Comparison of ENCODE assay signal across 16 cellular contexts in genomic region chr6:149691201-149691600, GRCh38. TPM values are rescaled to one million over a fixed set of nuclear protein-coding genes. Genes with fewer than 3 reads are reported as not detected.
A peak's percentile ranks its signal among the peaks of the same experiment; 100 is the strongest.
DNase-seq lines count a peak whose midpoint lies in the region; ATAC-seq, FAIRE-seq and TF ChIP-seq lines count a peak whose summit lies in the region.
"Had no signal": no experiment of that assay in that cellular context is flagged by ENCODE, and none has a peak within 500 bp of the region (broad histone marks: within the 10 kb centered on the region; RNA-seq: fewer than 3 reads in every experiment).

No MANE protein-coding gene starts in this region.

- H3K36me3 ChIP-seq in HepG2 (replicated peaks in 1 of 2; ENCODE audit: control insufficient read depth in 1 of 2, insufficient read depth in 2 of 2, low read length in 2 of 2) (peaks cover 17 to 64% of the 10 kb centered on the region in 2 experiments), right lobe of liver (peaks cover 4 to 20% (median 9%) of the 10 kb centered on the region in 4 donors), endodermal cell (ENCODE audit: control insufficient read depth, insufficient read depth, low read length) (peaks cover 65% of the 10 kb centered on the region)
- H3K36me3 ChIP-seq in CD8-positive, alpha-beta T cell (ENCODE audit: insufficient read depth, low read length), result peaks cover 23% of the 10 kb centered on the region

- no peak overlapping the region for H3K4me3 Mint-ChIP-seq in CD8-positive, alpha-beta T cell
- H3K4me3 Mint-ChIP-seq in memory B cell (no peak overlapping the region), endodermal cell (no peak overlapping the region)
- H3K4me3 Mint-ChIP-seq: CD14-positive monocyte had no signal

- POLR2A ChIA-PET in HepG2 (lab: Yijun Ruan, JAX), result no interaction called here
- POLR2A ChIA-PET in CD8-positive, alpha-beta T cell (lab: Charles Lee), result no interaction called here

- H4K20me1 ChIP-seq in HepG2 (ENCODE audit: insufficient read depth, low read length), result no peaks in the 10 kb centered on the region

- H3K9me3 ChIP-seq in HepG2 (ENCODE audit: low read length), result no peaks in the 10 kb centered on the region
- H3K9me3 ChIP-seq in right lobe of liver, result no peaks in the 10 kb centered on the region
- no peaks in the 10 kb centered on the region for H3K9me3 ChIP-seq in CD8-positive, alpha-beta T cell (ENCODE audit: low read length)
- no peaks in the 10 kb centered on the region for H3K9me3 ChIP-seq in endodermal cell (ENCODE audit: control insufficient read depth, low read length)
- H3K9me3 ChIP-seq: BLaER1 had no signal

- WGBS in HepG2 (ENCODE audit: low lambda C conversion rate), result 95% methylated on average over 2 of the region's 2 CpGs
- 92% methylated on average over 2 of the region's 2 CpGs for WGBS in right lobe of liver (ENCODE audit: insufficient coverage, low coverage, low lambda C conversion rate, missing lambda C conversion rate)
- WGBS in endodermal cell (ENCODE audit: insufficient coverage in 1 of 2, insufficient read length in 1 of 2), 2 experiments, result 95 to 100% methylated on average over 1 to 2 of the region's 2 CpGs

- no peak for TF ChIP-seq EP300 in HepG2 (IDR thresholded peaks at IDR 0.05; ENCODE audit: low read depth in 2 of 2, low read length in 2 of 2)
- no peak for TF ChIP-seq EP300 in HepG2 (CRISPR knock-in tag; IDR thresholded peaks at IDR 0.05; ENCODE audit: borderline replicate concordance)

- in situ Hi-C loops in HepG2 (cut with HindIII; ENCODE audit: extremely low pct_ligation_motif_present, low pct_unique_long_range_greater_than_20kb), result no loop called here

- no peak for TF ChIP-seq RAD21 in HepG2 (CRISPR knock-in tag; IDR thresholded peaks at IDR 0.05)

- ATAC-seq in HepG2 (no peak), right lobe of liver (no peak), memory B cell (ENCODE audit: low read depth) (no peak), GM21526 (IDR thresholded peaks at IDR 0.05; ENCODE audit: low FRiP score, unreplicated experiment) (no peak), GM18505 (IDR thresholded peaks at IDR 0.05; ENCODE audit: unreplicated experiment) (no peak)
- no peak for ATAC-seq in CD8-positive, alpha-beta T cell

- CTCF ChIA-PET in HepG2 (lab: Yijun Ruan, JAX; ENCODE audit: low intra/inter-chr PET ratio, low total read pairs), result no interaction called here
- CTCF ChIA-PET in CD8-positive, alpha-beta T cell (lab: Charles Lee), result no interaction called here

- TF ChIP-seq POLR2A in HepG2 (IDR thresholded peaks at IDR 0.05; ENCODE audit: insufficient read depth in 1 of 2, low read depth in 2 of 2, low read length in 2 of 2) (no peak), right lobe of liver (IDR thresholded peaks at IDR 0.05) (no peak), GM18505 (IDR thresholded peaks at IDR 0.05; ENCODE audit: borderline replicate concordance, extremely low read depth, insufficient read depth, insufficient read length) (no peak)

- H3K4me2 ChIP-seq in HepG2 (ENCODE audit: low read depth, low read length), result no peak overlapping the region
- H3K4me2 ChIP-seq: BLaER1 had no signal

- DNase-seq in HepG2 (ENCODE audit: low spot score) (no peak), right lobe of liver (no peak), memory B cell (ENCODE audit: low spot score in 2 of 2) (no peak), endodermal cell (no peak)
- DNase-seq in CD8-positive, alpha-beta T cell, result no peak
- DNase-seq: 8988T, Calu3, DMS79 treated with DMSO at 0.1 percent for 48 hours, GF-D8, GM23248, HCEC 1CT had no signal

- FAIRE-seq in HepG2 (lab: Jason Lieb, UNC), result no peak
- FAIRE-seq: H54 had no signal

- no peaks in the 10 kb centered on the region for H3K27me3 Mint-ChIP-seq in CD8-positive, alpha-beta T cell (ENCODE audit: low read depth)
- H3K27me3 Mint-ChIP-seq in memory B cell (no peaks in the 10 kb centered on the region), endodermal cell (ENCODE audit: insufficient read depth) (no peaks in the 10 kb centered on the region)

- no peak overlapping the region for H2AFZ ChIP-seq in HepG2 (ENCODE audit: low read length)
- H2AFZ ChIP-seq: GM23248 had no signal

- H3K27ac ChIP-seq in HepG2 (ENCODE audit: extremely low read length, insufficient read depth, low read length) (no peak overlapping the region), right lobe of liver (no peak overlapping the region), endodermal cell (ENCODE audit: low read depth, low read length) (no peak overlapping the region)
- H3K27ac ChIP-seq in CD8-positive, alpha-beta T cell (ENCODE audit: low read depth, low read length), result no peak overlapping the region
- H3K27ac ChIP-seq: BLaER1, GM23248 had no signal

- intact Hi-C loops in HepG2 (cut with micrococcal nuclease; ENCODE audit: unreplicated experiment) (no loop called here), right lobe of liver (cut with DNase I) (no loop called here)
- intact Hi-C loops in CD8-positive, alpha-beta T cell (cut with DNase I, micrococcal nuclease), result no loop called here

- peaks cover 23% of the 10 kb centered on the region for H3K4me1 Mint-ChIP-seq in CD8-positive, alpha-beta T cell (ENCODE audit: low read depth)
- peaks cover 7% of the 10 kb centered on the region for H3K4me1 Mint-ChIP-seq in memory B cell
- H3K4me1 Mint-ChIP-seq in endodermal cell, result no peaks in the 10 kb centered on the region
- H3K4me1 Mint-ChIP-seq: CD14-positive monocyte had no signal

- H3K9ac ChIP-seq in HepG2 (ENCODE audit: insufficient read depth, low read depth, low read length) (no peak overlapping the region), endodermal cell (ENCODE audit: extremely low read depth, low read length, poor library complexity, severe bottlenecking) (no peak overlapping the region)
- H3K9ac ChIP-seq: BLaER1, GM23248 had no signal

- peak overlapping the region; percentile 6 for H3K27ac Mint-ChIP-seq in CD8-positive, alpha-beta T cell
- H3K27ac Mint-ChIP-seq in memory B cell, result peak overlapping the region; percentile 23
- H3K27ac Mint-ChIP-seq in endodermal cell, result no peak overlapping the region

- H3K27me3 ChIP-seq in HepG2 (ENCODE audit: control insufficient read depth in 1 of 2, insufficient read depth in 2 of 2, low read length in 2 of 2) (no peaks in the 10 kb centered on the region), right lobe of liver (no peaks in the 10 kb centered on the region), endodermal cell (ENCODE audit: control insufficient read depth, insufficient read depth, low read length, poor library complexity, severe bottlenecking) (no peaks in the 10 kb centered on the region)
- H3K27me3 ChIP-seq in CD8-positive, alpha-beta T cell (ENCODE audit: insufficient read depth, low read length), result no peaks in the 10 kb centered on the region
- H3K27me3 ChIP-seq: BLaER1 had no signal

- peaks cover 3% of the 10 kb centered on the region for H3K79me2 ChIP-seq in HepG2 (ENCODE audit: insufficient read depth, low read length)

- no TSS peak for BruUV-seq in HepG2 (replicated peaks; lab: Mats Ljungman, UMichigan)

- no peaks in the 10 kb centered on the region for H3K9me3 Mint-ChIP-seq in CD8-positive, alpha-beta T cell
- H3K9me3 Mint-ChIP-seq in memory B cell (no peaks in the 10 kb centered on the region), endodermal cell (no peaks in the 10 kb centered on the region)

- H3K36me3 Mint-ChIP-seq in CD8-positive, alpha-beta T cell, result peaks cover 57% of the 10 kb centered on the region
- H3K36me3 Mint-ChIP-seq in memory B cell (peaks cover 23% of the 10 kb centered on the region), endodermal cell (ENCODE audit: low read depth) (peaks cover 58% of the 10 kb centered on the region)

- H3K4me1 ChIP-seq in HepG2 (ENCODE audit: insufficient read depth, low read length) (no peaks in the 10 kb centered on the region), right lobe of liver (no peaks in the 10 kb centered on the region), endodermal cell (ENCODE audit: control insufficient read depth, insufficient read depth, low read length) (no peaks in the 10 kb centered on the region)
- no peaks in the 10 kb centered on the region for H3K4me1 ChIP-seq in CD8-positive, alpha-beta T cell (ENCODE audit: insufficient read depth, low read length)
- H3K4me1 ChIP-seq: BLaER1 had no signal

- H3K4me3 ChIP-seq in HepG2 (replicated peaks in 1 of 3; ENCODE audit: insufficient read depth in 1 of 3, low read depth in 2 of 3, low read length in 3 of 3) (no peak overlapping the region), right lobe of liver (no peak overlapping the region), endodermal cell (ENCODE audit: low read length) (no peak overlapping the region)
- H3K4me3 ChIP-seq in CD8-positive, alpha-beta T cell (ENCODE audit: low read depth, low read length), result no peak overlapping the region
- H3K4me3 ChIP-seq: BLaER1, GM23248 had no signal

- no peak for TF ChIP-seq CTCF in HepG2 (CRISPR knock-in tag; IDR thresholded peaks at IDR 0.05)
- no peak for TF ChIP-seq CTCF in right lobe of liver (IDR thresholded peaks at IDR 0.05)
- TF ChIP-seq CTCF in CD8-positive, alpha-beta T cell (IDR thresholded peaks at IDR 0.05), result no peak
- TF ChIP-seq CTCF in endodermal cell (conservative IDR thresholded peaks at IDR 0.05), result no peak

RNA-seq across cellular contexts. Expression of gene LATS1, which starts 26.7 kb away (rescaled TPM):
- total RNA-seq in HepG2 (2016; rRNA removed; fragmentation: Illumina TruSeq; extraction: Trizol) (12.6 and 16.4 TPM in 2 replicates), right lobe of liver (10 to 100 TPM in 5 of 6 experiments, 1 to 10 TPM in 1; 9.5 to 16.6 (median 10.9) TPM), endodermal cell (10 to 100 TPM; 33.7 to 34.7 TPM)
- 8.1 and 10.9 TPM in 2 replicates for total RNA-seq in HepG2 (2016; cell fraction: cytosol; rRNA removed; fragmentation: Illumina TruSeq; extraction: Trizol; ENCODE audit: low read depth)
- 12.6 and 15.5 TPM in 2 replicates for total RNA-seq in HepG2 (2016; cell fraction: insoluble cytoplasmic fraction; rRNA removed; fragmentation: Illumina TruSeq; extraction: Trizol)
- 11.0 and 12.1 TPM in 2 replicates for total RNA-seq in HepG2 (2016; cell fraction: membrane; rRNA removed; fragmentation: Illumina TruSeq; extraction: Trizol)
- 16.5 and 18.6 TPM in 2 replicates for total RNA-seq in HepG2 (2016; cell fraction: nucleus; rRNA removed; fragmentation: Illumina TruSeq; extraction: Trizol)
- 9.9 TPM in 2 replicates for polyA plus RNA-seq in HepG2 (2011; rRNA removed)
- polyA plus RNA-seq in HepG2 (2011; cell fraction: cytosol; rRNA removed), result 6.1 and 8.1 TPM in 2 replicates
- 11.4 and 11.9 TPM in 2 replicates for polyA plus RNA-seq in HepG2 (2011; cell fraction: nucleus; rRNA removed)
- 11.4 and 11.7 TPM in 2 replicates for polyA plus RNA-seq in HepG2 (2012)
- polyA plus RNA-seq in HepG2 (2016; cell fraction: cytosol; fragmentation: Illumina TruSeq; extraction: Trizol; ENCODE audit: low read depth), result 0.65 and 0.83 TPM in 2 replicates
- polyA plus RNA-seq in HepG2 (2016; cell fraction: insoluble cytoplasmic fraction; fragmentation: Illumina TruSeq; extraction: Trizol; ENCODE audit: low read depth), result 11.7 and 12.4 TPM in 2 replicates
- 2.1 and 2.4 TPM in 2 replicates for polyA plus RNA-seq in HepG2 (2016; cell fraction: membrane; fragmentation: Illumina TruSeq; extraction: Trizol; ENCODE audit: low read depth)
- 19.1 and 22.3 TPM in 2 replicates for polyA plus RNA-seq in HepG2 (2016; cell fraction: nucleus; fragmentation: Illumina TruSeq; extraction: Trizol; ENCODE audit: insufficient read depth, low read depth)
- polyA minus RNA-seq in HepG2 (2011; rRNA and poly(A)+ RNA removed; ENCODE audit: low replicate concordance), result 15.2 and 18.5 TPM in 2 replicates
- polyA minus RNA-seq in HepG2 (2011; cell fraction: cytosol; rRNA and poly(A)+ RNA removed), result 17.5 and 19.1 TPM in 2 replicates
- polyA minus RNA-seq in HepG2 (2011; cell fraction: nucleus; rRNA and poly(A)+ RNA removed), result 46.6 and 53.5 TPM in 2 replicates
- 10 to 100 TPM; 37.2 to 39.1 TPM for total RNA-seq in CD8-positive, alpha-beta T cell
- 23.1 TPM for polyA plus RNA-seq in endodermal cell (2013, experiment 1 of 2)
- 19.3 TPM for polyA plus RNA-seq in endodermal cell (2013, experiment 2 of 2)

RNA-seq across cellular contexts. Expression of gene KATNA1, which starts 42.7 kb away (rescaled TPM):
- 25.3 and 31.2 TPM in 2 replicates for total RNA-seq in HepG2 (2016; rRNA removed; fragmentation: Illumina TruSeq; extraction: Trizol)
- total RNA-seq in HepG2 (2016; cell fraction: cytosol; rRNA removed; fragmentation: Illumina TruSeq; extraction: Trizol; ENCODE audit: low read depth), result 10.4 and 11.0 TPM in 2 replicates
- 23.4 and 33.3 TPM in 2 replicates for total RNA-seq in HepG2 (2016; cell fraction: insoluble cytoplasmic fraction; rRNA removed; fragmentation: Illumina TruSeq; extraction: Trizol)
- 11.0 and 11.6 TPM in 2 replicates for total RNA-seq in HepG2 (2016; cell fraction: membrane; rRNA removed; fragmentation: Illumina TruSeq; extraction: Trizol)
- total RNA-seq in HepG2 (2016; cell fraction: nucleus; rRNA removed; fragmentation: Illumina TruSeq; extraction: Trizol), result 17.1 and 17.8 TPM in 2 replicates
- 11.4 and 14.8 TPM in 2 replicates for polyA plus RNA-seq in HepG2 (2011; rRNA removed)
- 6.7 and 9.1 TPM in 2 replicates for polyA plus RNA-seq in HepG2 (2011; cell fraction: cytosol; rRNA removed)
- polyA plus RNA-seq in HepG2 (2011; cell fraction: nucleus; rRNA removed), result 6.9 and 8.6 TPM in 2 replicates
- 13.2 and 16.3 TPM in 2 replicates for polyA plus RNA-seq in HepG2 (2012)
- polyA plus RNA-seq in HepG2 (2016; cell fraction: cytosol; fragmentation: Illumina TruSeq; extraction: Trizol; ENCODE audit: low read depth), result 4.5 and 5.5 TPM in 2 replicates
- polyA plus RNA-seq in HepG2 (2016; cell fraction: insoluble cytoplasmic fraction; fragmentation: Illumina TruSeq; extraction: Trizol; ENCODE audit: low read depth), result 28.1 and 31.5 TPM in 2 replicates
- polyA plus RNA-seq in HepG2 (2016; cell fraction: membrane; fragmentation: Illumina TruSeq; extraction: Trizol; ENCODE audit: low read depth), result 5.3 and 6.0 TPM in 2 replicates
- polyA plus RNA-seq in HepG2 (2016; cell fraction: nucleus; fragmentation: Illumina TruSeq; extraction: Trizol; ENCODE audit: insufficient read depth, low read depth), result 22.4 and 25.3 TPM in 2 replicates
- 4.5 and 8.0 TPM in 2 replicates for polyA minus RNA-seq in HepG2 (2011; rRNA and poly(A)+ RNA removed; ENCODE audit: low replicate concordance)
- 11.1 and 11.4 TPM in 2 replicates for polyA minus RNA-seq in HepG2 (2011; cell fraction: cytosol; rRNA and poly(A)+ RNA removed)
- polyA minus RNA-seq in HepG2 (2011; cell fraction: nucleus; rRNA and poly(A)+ RNA removed), result 24.8 and 26.4 TPM in 2 replicates
- total RNA-seq in right lobe of liver, result 1 to 10 TPM; 3.5 to 6.9 (median 5.7) TPM
- total RNA-seq in CD8-positive, alpha-beta T cell, result 10 to 100 TPM; 18.0 to 20.8 TPM
- 10 to 100 TPM; 17.1 to 28.2 TPM for total RNA-seq in endodermal cell
- polyA plus RNA-seq in endodermal cell (2013, experiment 1 of 2), result 19.6 TPM
- 18.5 TPM for polyA plus RNA-seq in endodermal cell (2013, experiment 2 of 2)

RNA-seq across cellular contexts. Expression of gene NUP43, which starts 55.1 kb away (rescaled TPM):
- total RNA-seq in HepG2 (2016; rRNA removed; fragmentation: Illumina TruSeq; extraction: Trizol) (85.1 and 148 TPM in 2 replicates), right lobe of liver (10 to 100 TPM in 5 of 6 experiments, 1 to 10 TPM in 1; 8.8 to 15.9 (median 12.1) TPM), endodermal cell (10 to 100 TPM; 80.9 to 85.1 TPM)
- 12.9 and 14.6 TPM in 2 replicates for total RNA-seq in HepG2 (2016; cell fraction: cytosol; rRNA removed; fragmentation: Illumina TruSeq; extraction: Trizol; ENCODE audit: low read depth)
- total RNA-seq in HepG2 (2016; cell fraction: insoluble cytoplasmic fraction; rRNA removed; fragmentation: Illumina TruSeq; extraction: Trizol), result 88.2 and 150 TPM in 2 replicates
- 37.4 and 44.8 TPM in 2 replicates for total RNA-seq in HepG2 (2016; cell fraction: membrane; rRNA removed; fragmentation: Illumina TruSeq; extraction: Trizol)
- total RNA-seq in HepG2 (2016; cell fraction: nucleus; rRNA removed; fragmentation: Illumina TruSeq; extraction: Trizol), result 50.3 and 56.3 TPM in 2 replicates
- 33.0 and 38.9 TPM in 2 replicates for polyA plus RNA-seq in HepG2 (2011; rRNA removed)
- 16.9 and 17.1 TPM in 2 replicates for polyA plus RNA-seq in HepG2 (2011; cell fraction: cytosol; rRNA removed)
- 20.9 and 25.1 TPM in 2 replicates for polyA plus RNA-seq in HepG2 (2011; cell fraction: nucleus; rRNA removed)
- 20.9 and 26.3 TPM in 2 replicates for polyA plus RNA-seq in HepG2 (2012)
- polyA plus RNA-seq in HepG2 (2016; cell fraction: cytosol; fragmentation: Illumina TruSeq; extraction: Trizol; ENCODE audit: low read depth), result 4.1 and 4.3 TPM in 2 replicates
- 65.8 and 72.7 TPM in 2 replicates for polyA plus RNA-seq in HepG2 (2016; cell fraction: insoluble cytoplasmic fraction; fragmentation: Illumina TruSeq; extraction: Trizol; ENCODE audit: low read depth)
- polyA plus RNA-seq in HepG2 (2016; cell fraction: membrane; fragmentation: Illumina TruSeq; extraction: Trizol; ENCODE audit: low read depth), result 14.1 and 16.4 TPM in 2 replicates
- 49.9 and 50.1 TPM in 2 replicates for polyA plus RNA-seq in HepG2 (2016; cell fraction: nucleus; fragmentation: Illumina TruSeq; extraction: Trizol; ENCODE audit: insufficient read depth, low read depth)
- polyA minus RNA-seq in HepG2 (2011; rRNA and poly(A)+ RNA removed; ENCODE audit: low replicate concordance), result 92.6 and 112 TPM in 2 replicates
- 55.7 and 62.7 TPM in 2 replicates for polyA minus RNA-seq in HepG2 (2011; cell fraction: cytosol; rRNA and poly(A)+ RNA removed)
- 44.9 and 55.3 TPM in 2 replicates for polyA minus RNA-seq in HepG2 (2011; cell fraction: nucleus; rRNA and poly(A)+ RNA removed)
- 10 to 100 TPM in 1 of 2 experiments, 1 to 10 TPM in 1; 9.7 to 10.3 TPM for total RNA-seq in CD8-positive, alpha-beta T cell
- 32.3 TPM for polyA plus RNA-seq in endodermal cell (2013, experiment 1 of 2)
- polyA plus RNA-seq in endodermal cell (2013, experiment 2 of 2), result 31.3 TPM

RNA-seq across cellular contexts. Expression of gene PCMT1, which starts 58.3 kb away (rescaled TPM):
- total RNA-seq in HepG2 (2016; rRNA removed; fragmentation: Illumina TruSeq; extraction: Trizol) (134 and 169 TPM in 2 replicates), right lobe of liver (10 to 100 TPM; 40.7 to 84.5 (median 47.7) TPM), endodermal cell (10 to 100 TPM; 68.5 to 72.6 TPM)
- 60.5 and 63.6 TPM in 2 replicates for total RNA-seq in HepG2 (2016; cell fraction: cytosol; rRNA removed; fragmentation: Illumina TruSeq; extraction: Trizol; ENCODE audit: low read depth)
- 127 and 165 TPM in 2 replicates for total RNA-seq in HepG2 (2016; cell fraction: insoluble cytoplasmic fraction; rRNA removed; fragmentation: Illumina TruSeq; extraction: Trizol)
- total RNA-seq in HepG2 (2016; cell fraction: membrane; rRNA removed; fragmentation: Illumina TruSeq; extraction: Trizol), result 55.2 and 56.6 TPM in 2 replicates
- total RNA-seq in HepG2 (2016; cell fraction: nucleus; rRNA removed; fragmentation: Illumina TruSeq; extraction: Trizol), result 108 and 132 TPM in 2 replicates
- polyA plus RNA-seq in HepG2 (2011; rRNA removed), result 95.6 and 112 TPM in 2 replicates
- polyA plus RNA-seq in HepG2 (2011; cell fraction: cytosol; rRNA removed), result 126 and 132 TPM in 2 replicates
- polyA plus RNA-seq in HepG2 (2011; cell fraction: nucleus; rRNA removed), result 35.3 and 41.3 TPM in 2 replicates
- polyA plus RNA-seq in HepG2 (2012), result 79.1 and 111 TPM in 2 replicates
- polyA plus RNA-seq in HepG2 (2016; cell fraction: cytosol; fragmentation: Illumina TruSeq; extraction: Trizol; ENCODE audit: low read depth), result 32.9 and 34.1 TPM in 2 replicates
- polyA plus RNA-seq in HepG2 (2016; cell fraction: insoluble cytoplasmic fraction; fragmentation: Illumina TruSeq; extraction: Trizol; ENCODE audit: low read depth), result 127 and 131 TPM in 2 replicates
- polyA plus RNA-seq in HepG2 (2016; cell fraction: membrane; fragmentation: Illumina TruSeq; extraction: Trizol; ENCODE audit: low read depth), result 34.7 and 37.2 TPM in 2 replicates
- polyA plus RNA-seq in HepG2 (2016; cell fraction: nucleus; fragmentation: Illumina TruSeq; extraction: Trizol; ENCODE audit: insufficient read depth, low read depth), result 205 and 218 TPM in 2 replicates
- polyA minus RNA-seq in HepG2 (2011; rRNA and poly(A)+ RNA removed; ENCODE audit: low replicate concordance), result 35.2 and 45.1 TPM in 2 replicates
- 59.3 and 61.4 TPM in 2 replicates for polyA minus RNA-seq in HepG2 (2011; cell fraction: cytosol; rRNA and poly(A)+ RNA removed)
- 36.8 and 40.4 TPM in 2 replicates for polyA minus RNA-seq in HepG2 (2011; cell fraction: nucleus; rRNA and poly(A)+ RNA removed)
- 10 to 100 TPM; 14.7 to 17.3 TPM for total RNA-seq in CD8-positive, alpha-beta T cell
- polyA plus RNA-seq in endodermal cell (2013, experiment 1 of 2), result 99.6 TPM
- 90.3 TPM for polyA plus RNA-seq in endodermal cell (2013, experiment 2 of 2)
